ENCODE assay signal across 26 cellular contexts in the genomic region with DNA sequence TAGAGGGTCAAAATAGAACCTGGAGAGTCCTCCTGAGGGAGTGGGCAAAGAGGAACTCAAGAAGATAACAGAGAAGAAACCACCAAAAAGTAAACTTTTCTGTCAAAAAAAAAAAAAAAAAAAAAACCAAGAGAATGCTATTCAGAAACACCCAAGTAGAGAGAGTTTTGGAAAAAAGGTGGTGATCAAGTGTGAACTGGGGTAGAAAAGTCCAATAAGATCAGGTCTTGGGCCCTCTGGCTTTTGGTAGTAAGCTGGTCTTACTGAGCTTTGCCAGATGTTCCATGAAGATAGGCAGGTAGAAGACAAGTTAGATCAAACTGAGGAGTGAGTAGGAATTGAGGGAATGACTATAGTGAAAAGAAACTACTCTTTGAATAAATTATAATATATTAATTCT.
"Had no signal": no experiment of that assay in that cellular context is flagged by ENCODE, and none has a peak within 500 bp of the region (broad histone marks: within the 10 kb centered on the region; RNA-seq: fewer than 3 reads in every experiment).

No MANE protein-coding gene starts in this region.

- H3K36me3 ChIP-seq: colonic mucosa, esophagus squamous epithelium, gastroesophageal sphincter, heart left ventricle, left lung, lower lobe of right lung had no signal

- H3K4me3 Mint-ChIP-seq: dendritic cell treated with granulocyte-macrophage colony-stimulating factor and Interleukin-4, amounts not matched to agents 40 ng/mL and 50 ng/mL, for 4 days; effector memory CD8-positive, alpha-beta T cell; endodermal cell; mesothelial cell of epicardium; naive B cell had no signal

- H3K4me1 ChIP-seq: colonic mucosa, esophagus squamous epithelium, gastroesophageal sphincter, heart left ventricle, left lung, lower lobe of right lung had no signal

- H3K36me3 Mint-ChIP-seq: naive B cell had no signal

- H3K27me3 ChIP-seq: colonic mucosa, esophagus squamous epithelium, gastroesophageal sphincter, heart left ventricle, hepatocyte, left lung had no signal

- H3K79me2 ChIP-seq: hepatocyte had no signal

- H3K4me2 ChIP-seq: hepatocyte had no signal

- H3K27ac Mint-ChIP-seq: dendritic cell treated with granulocyte-macrophage colony-stimulating factor and Interleukin-4, amounts not matched to agents 40 ng/mL and 50 ng/mL, for 4 days; effector memory CD8-positive, alpha-beta T cell; endodermal cell; mesothelial cell of epicardium; naive B cell had no signal

- H3K9me3 ChIP-seq: colonic mucosa, esophagus squamous epithelium, heart left ventricle, lower lobe of right lung, mucosa of descending colon had no signal

- H3K4me1 Mint-ChIP-seq: endodermal cell, naive B cell had no signal

- H3K9me3 Mint-ChIP-seq: dendritic cell treated with granulocyte-macrophage colony-stimulating factor and Interleukin-4, amounts not matched to agents 40 ng/mL and 50 ng/mL, for 4 days; endodermal cell had no signal

- FAIRE-seq: endometrium, frontal cortex, islet of Langerhans, keratinocyte had no signal

- H3K27me3 Mint-ChIP-seq: dendritic cell treated with granulocyte-macrophage colony-stimulating factor and Interleukin-4, amounts not matched to agents 40 ng/mL and 50 ng/mL, for 4 days; effector memory CD8-positive, alpha-beta T cell; naive B cell had no signal

- ATAC-seq: effector memory CD8-positive, alpha-beta T cell; esophagus mucosa; gastroesophageal sphincter; heart left ventricle; left cardiac atrium; left lung; left ventricle myocardium superior; lower lobe of right lung; mucosa of descending colon had no signal

- H3K27ac ChIP-seq: colonic mucosa, epithelial cell of prostate, esophagus squamous epithelium, gastroesophageal sphincter, heart left ventricle, hepatocyte, left lung, lower lobe of right lung had no signal

- H3K4me3 ChIP-seq: colonic mucosa, esophagus squamous epithelium, gastroesophageal sphincter, heart left ventricle, hepatocyte, left lung, lower lobe of right lung, mucosa of descending colon had no signal

- DNase-seq: colonic mucosa; cortex of kidney; effector CD8-positive, alpha-beta T cell; effector memory CD8-positive, alpha-beta T cell; endodermal cell; erythroblast; esophagus squamous epithelium; heart left ventricle; hypothalamus; left cardiac atrium; left lung; left ventricle myocardium superior; lower lobe of right lung; mesenchymal stem cell; mucosa of descending colon; naive B cell had no signal

- H2AFZ ChIP-seq: hepatocyte had no signal
